Comparison of ENCODE assay signal across 8 cellular contexts in genomic region chr1:156656779-156657160, GRCh38. TPM values are rescaled to one million over a fixed set of nuclear protein-coding genes. Genes with fewer than 3 reads are reported as not detected.
DNase-seq lines count a peak whose midpoint lies in the region; ATAC-seq and TF ChIP-seq lines count a peak whose summit lies in the region.

No MANE protein-coding gene starts in this region.

- peaks cover 52% of the 10 kb centered on the region for H3K27me3 Mint-ChIP-seq in chondrocyte (ENCODE audit: low read depth)

- H3K36me3 ChIP-seq in A673 (ENCODE audit: insufficient read depth, low read length, poor library complexity, severe bottlenecking), result no peaks in the 10 kb centered on the region
- no peaks in the 10 kb centered on the region for H3K36me3 ChIP-seq in mucosa of rectum (ENCODE audit: control insufficient read depth in 2 of 2, insufficient read depth in 2 of 2, low read length in 2 of 2)
- H3K36me3 ChIP-seq in aorta (ENCODE audit: control insufficient read depth in 1 of 2, insufficient read depth in 2 of 2, low read length in 1 of 2), result no peaks in the 10 kb centered on the region

- H3K4me3 ChIP-seq in A673 (ENCODE audit: low read depth, low read length, poor library complexity, severe bottlenecking) (peak overlapping the region; percentile 39), mucosa of rectum (ENCODE audit: low read length in 2 of 2) (peak overlapping the region; percentile 28 to 58), aorta (ENCODE audit: low read length in 2 of 2) (no peak overlapping the region)

- 1 to 2% methylated on average over 18 of the region's 18 CpGs for WGBS in aorta, 2 donors

- H3K27me3 ChIP-seq in A673 (replicated peaks; ENCODE audit: insufficient read depth, low read depth, low read length, poor library complexity) (peaks cover 56% of the 10 kb centered on the region), mucosa of rectum (ENCODE audit: control insufficient read depth in 2 of 2, insufficient read depth in 2 of 2, low read length in 2 of 2) (peaks cover 0 to 5% of the 10 kb centered on the region in 2 donors), aorta (ENCODE audit: control insufficient read depth in 1 of 2, insufficient read depth in 2 of 2, low read length in 1 of 2) (no peaks in the 10 kb centered on the region)

- peak overlapping the region in 1 of 2 donors; percentile 8 for H3K9ac ChIP-seq in mucosa of rectum (ENCODE audit: low read depth in 1 of 2, low read length in 2 of 2)

- H3K27ac ChIP-seq in A673 (ENCODE audit: low read depth, low read length, poor library complexity, severe bottlenecking), result no peak overlapping the region
- no peak overlapping the region for H3K27ac ChIP-seq in mucosa of rectum (ENCODE audit: low read depth in 2 of 2, low read length in 2 of 2)
- no peak overlapping the region for H3K27ac ChIP-seq in aorta (ENCODE audit: low read depth in 1 of 2, low read length in 2 of 2)

- no peaks in the 10 kb centered on the region for H3K9me3 ChIP-seq in A673 (ENCODE audit: low read depth, low read length, poor library complexity, severe bottlenecking)
- no peaks in the 10 kb centered on the region for H3K9me3 ChIP-seq in mucosa of rectum (ENCODE audit: control insufficient read depth in 2 of 2, low read length in 2 of 2)
- H3K9me3 ChIP-seq in aorta (ENCODE audit: control insufficient read depth, low read length), result no peaks in the 10 kb centered on the region

- ATAC-seq in GM19324 (IDR thresholded peaks at IDR 0.05; ENCODE audit: low FRiP score, unreplicated experiment) (no peak), aorta (ENCODE audit: low FRiP score) (no peak)

- DNase-seq in A673 (ENCODE audit: low spot score), result no peak
- peak; percentile 26 for DNase-seq in HCEC 1CT
- DNase-seq in chondrocyte (ENCODE audit: low spot score), result no peak
- no peak for DNase-seq in aorta
- DNase-seq in 8988T, result no peak
- DNase-seq in NCI-H1105 (lab: John Stamatoyannopoulos, UW), result no peak

- no TSS peak for BruUV-seq in A673 (replicated peaks; lab: Mats Ljungman, UMichigan)

- intact Hi-C loops in A673 (cut with micrococcal nuclease; ENCODE audit: unreplicated experiment) (loop anchor here (1.0 kb wide), 1 partner anchor 30 kb away; no protein-coding TSS in a partner anchor), aorta (cut with DNase I) (loop anchor here (2.0 to 5.0 kb wide), 3 partner anchors 34 to 74 kb away; no protein-coding TSS in a partner anchor)

- no peaks in the 10 kb centered on the region for H3K9me3 Mint-ChIP-seq in chondrocyte (ENCODE audit: low read depth)

- POLR2A ChIA-PET in A673 (lab: Charles Lee; ENCODE audit: low non-redundant PET), result no interaction called here

- H3K4me1 ChIP-seq in A673 (ENCODE audit: insufficient read depth, low read length, poor library complexity, severe bottlenecking) (peaks cover 26% of the 10 kb centered on the region), mucosa of rectum (ENCODE audit: control insufficient read depth in 2 of 2, insufficient read depth in 2 of 2, low read length in 2 of 2) (peaks cover 34 to 38% of the 10 kb centered on the region in 2 donors), aorta (ENCODE audit: control insufficient read depth in 1 of 2, insufficient read depth in 2 of 2, low read length in 2 of 2) (no peaks in the 10 kb centered on the region)

- TF ChIP-seq CTCF in A673 (conservative IDR thresholded peaks at IDR 0.05; ENCODE audit: low read depth, low read length), result no peak
- TF ChIP-seq CTCF in chondrocyte (IDR thresholded peaks at IDR 0.05), result no peak

- CTCF ChIA-PET in A673 (lab: Charles Lee), result interaction anchor here (0.6 to 1.9 kb wide), 6 partner anchors 10 to 271 kb away, joined by 3 to 12 read pairs (median 4); no protein-coding TSS in a partner anchor

- H3K4me3 Mint-ChIP-seq in chondrocyte (ENCODE audit: unreplicated experiment), result peak overlapping the region; percentile 67

- H3K36me3 Mint-ChIP-seq in chondrocyte (ENCODE audit: low read depth), result no peaks in the 10 kb centered on the region

- H3K4me1 Mint-ChIP-seq in chondrocyte (ENCODE audit: low read depth), result peaks cover 35% of the 10 kb centered on the region

- no peak overlapping the region for H3K27ac Mint-ChIP-seq in chondrocyte (ENCODE audit: unreplicated experiment)

RNA-seq across cellular contexts. Expression of gene BCAN, which starts 14.9 kb away (rescaled TPM):
- total RNA-seq in A673 (2021), result not detected in 2 replicates
- total RNA-seq in chondrocyte, result 1.3 TPM in 1 of 3 replicates, not detected in the others
- total RNA-seq in aorta, result under 1 TPM in 1 of 2 donors, not detected in 1; 0.36 TPM
- under 1 TPM in 1 of 2 donors, not detected in 1; 0.95 TPM for polyA plus RNA-seq in aorta

RNA-seq across cellular contexts. Expression of gene NES, which starts 20.4 kb away (rescaled TPM):
- total RNA-seq in A673 (2021), result 8.7 and 12.3 TPM in 2 replicates
- total RNA-seq in chondrocyte, result 6.0 to 11.6 TPM (median 6.9 TPM) in 3 replicates
- 10 to 100 TPM; 47.9 to 57.2 TPM for total RNA-seq in aorta
- 1 to 10 TPM; 5.5 to 8.0 TPM for polyA plus RNA-seq in aorta

RNA-seq across cellular contexts. Expression of gene HAPLN2, which starts 37.6 kb away (rescaled TPM):
- total RNA-seq in A673 (2021), result not detected in 2 replicates
- 0.36 TPM in 1 of 3 replicates, not detected in the others for total RNA-seq in chondrocyte
- total RNA-seq in aorta, result under 1 TPM; 0.39 to 0.94 TPM
- polyA plus RNA-seq in aorta, result under 1 TPM in 1 of 2 donors, not detected in 1; 0.13 TPM

RNA-seq across cellular contexts. Expression of gene CRABP2, which starts 48.6 kb away (rescaled TPM):
- total RNA-seq in A673 (2021), result 1.1 and 4.0 TPM in 2 replicates
- total RNA-seq in chondrocyte, result 88.7 to 193 TPM (median 93.5 TPM) in 3 replicates
- 10 to 100 TPM in 1 of 2 donors, 1 to 10 TPM in 1; 3.8 to 34.4 TPM for total RNA-seq in aorta
- 1 to 10 TPM; 6.5 to 7.8 TPM for polyA plus RNA-seq in aorta

RNA-seq across cellular contexts. Expression of gene GPATCH4, which starts 55.5 kb away (rescaled TPM):
- total RNA-seq in A673 (2021), result 66.8 and 84.2 TPM in 2 replicates
- total RNA-seq in chondrocyte, result 14.4 to 21.6 TPM (median 16.4 TPM) in 3 replicates
- 10 to 100 TPM; 15.6 to 24.0 TPM for total RNA-seq in aorta
- polyA plus RNA-seq in aorta, result 10 to 100 TPM; 12.2 to 22.4 TPM

Comparison
In these comparisons a context has a peak if more than half of its experiments do, and no peak if none do; other contexts are left out.
1. H3K4me3 ChIP-seq: peak in A673 (single experiment) and mucosa of rectum (2 of 2); none in aorta (0 of 2).